ENCODE assay signal across 10 cellular contexts in the genomic region with DNA sequence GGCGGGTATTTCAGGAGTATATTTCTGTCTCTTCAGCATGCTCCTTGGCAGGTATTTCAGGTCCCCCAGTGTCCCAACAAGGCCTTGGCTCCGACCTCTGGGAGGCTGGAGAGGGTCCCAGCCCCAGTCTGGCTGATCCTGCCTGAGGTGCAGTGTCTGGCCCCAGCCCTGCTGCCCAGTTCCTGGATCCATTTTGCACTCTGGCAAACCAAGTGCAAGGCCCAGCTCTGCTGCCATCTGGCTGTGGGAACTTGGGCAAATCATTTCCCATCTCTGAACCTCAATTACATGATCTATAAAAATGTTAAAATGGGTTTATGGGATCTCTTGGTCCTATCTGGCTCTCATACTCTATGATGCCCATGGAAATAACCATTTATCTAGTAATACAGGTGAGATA.
DNase-seq lines count a peak whose midpoint lies in the region; ATAC-seq and TF ChIP-seq lines count a peak whose summit lies in the region.
"Had no signal": no experiment of that assay in that cellular context is flagged by ENCODE, and none has a peak within 500 bp of the region (broad histone marks: within the 10 kb centered on the region; RNA-seq: fewer than 3 reads in every experiment).

No MANE protein-coding gene starts in this region.

- peaks cover 63% of the 10 kb centered on the region for H3K4me1 Mint-ChIP-seq in brain

- H2AFZ ChIP-seq in Loucy (ENCODE audit: low read length), result peak overlapping the region; percentile 65

- H3K9me3 ChIP-seq in Loucy (ENCODE audit: insufficient read depth, low read depth, low read length) (no peaks in the 10 kb centered on the region), mucosa of descending colon (no peaks in the 10 kb centered on the region)

- H4K20me1 ChIP-seq in Loucy (ENCODE audit: insufficient read depth, low read length, poor library complexity, severe bottlenecking), result no peaks in the 10 kb centered on the region

- peak overlapping the region in 2 of 5 experiments; percentile 24 to 89 for H3K27ac Mint-ChIP-seq in brain

- DNase-seq in DMS53 (lab: John Stamatoyannopoulos, UW), result peak; percentile 71
- DNase-seq in mucosa of descending colon, result peak in 2 of 3 donors; percentile 60 to 61
- no peak for DNase-seq in GDM1 (lab: John Stamatoyannopoulos, UW)
- DNase-seq in SW480 (ENCODE audit: low spot score), result no peak
- DNase-seq: occipital lobe; stimulated activated naive CD4-positive, alpha-beta T cell had no signal

- peaks cover 4% of the 10 kb centered on the region for H3K27me3 Mint-ChIP-seq in brain

- no peaks in the 10 kb centered on the region for H3K36me3 ChIP-seq in Loucy (ENCODE audit: insufficient read depth, low read length)
- no peaks in the 10 kb centered on the region for H3K36me3 ChIP-seq in mucosa of descending colon (ENCODE audit: low read depth)

- no peak overlapping the region for H3K4me3 Mint-ChIP-seq in brain

- H3K36me3 Mint-ChIP-seq in brain, result no peaks in the 10 kb centered on the region

- H3K9me3 Mint-ChIP-seq in brain, result peaks cover 0 to 6% (median 0%) of the 10 kb centered on the region in 5 experiments

- peak; percentile 75 for ATAC-seq in mucosa of descending colon
- no peak for ATAC-seq in GM18511 (IDR thresholded peaks at IDR 0.05; ENCODE audit: unreplicated experiment)
- no peak for ATAC-seq in GM19455 (IDR thresholded peaks at IDR 0.05; ENCODE audit: unreplicated experiment)

- TF ChIP-seq CTCF in Loucy (conservative IDR thresholded peaks at IDR 0.05; ENCODE audit: low read length), result peak; percentile 59
- TF ChIP-seq CTCF in brain (conservative IDR thresholded peaks at IDR 0.05), result peak; percentile 17 to 18
- TF ChIP-seq CTCF in mucosa of descending colon (IDR thresholded peaks at IDR 0.05), result no peak

- peak overlapping the region; percentile 21 for H3K9ac ChIP-seq in Loucy (ENCODE audit: low read depth, low read length, poor library complexity, severe bottlenecking)

- H3K4me3 ChIP-seq in Loucy (ENCODE audit: low read length, poor library complexity, severe bottlenecking) (no peak overlapping the region), mucosa of descending colon (no peak overlapping the region)

- no peaks in the 10 kb centered on the region for H3K79me2 ChIP-seq in Loucy (ENCODE audit: insufficient read depth, low read length)

- no peaks in the 10 kb centered on the region for H3F3A ChIP-seq in Loucy (ENCODE audit: low read depth)

- no peak overlapping the region for H3K4me2 ChIP-seq in Loucy (ENCODE audit: low read depth, low read length, poor library complexity, severe bottlenecking)

- no peaks in the 10 kb centered on the region for H3K9me2 ChIP-seq in Loucy (replicated peaks; ENCODE audit: low read depth, low read length)

- peaks cover 23% of the 10 kb centered on the region for H3K4me1 ChIP-seq in Loucy (ENCODE audit: insufficient read depth, low read length, poor library complexity, severe bottlenecking)
- no peaks in the 10 kb centered on the region for H3K4me1 ChIP-seq in mucosa of descending colon (ENCODE audit: low read depth)

- intact Hi-C loops in mucosa of descending colon (cut with DNase I, micrococcal nuclease), result loop anchor here in 1 of 2 donors (1.0 kb wide), 1 partner anchor 115 kb away; no protein-coding TSS in a partner anchor

- no peaks in the 10 kb centered on the region for H3K27me3 ChIP-seq in Loucy (ENCODE audit: insufficient read depth, low read length, poor library complexity, severe bottlenecking)

Comparison
In these comparisons a context has a peak if more than half of its experiments do, and no peak if none do; other contexts are left out.
1. DNase-seq: peak in DMS53 (single experiment) and mucosa of descending colon (2 of 3); none in GDM1 (single experiment) and SW480 (single experiment).